In the genomic region with DNA sequence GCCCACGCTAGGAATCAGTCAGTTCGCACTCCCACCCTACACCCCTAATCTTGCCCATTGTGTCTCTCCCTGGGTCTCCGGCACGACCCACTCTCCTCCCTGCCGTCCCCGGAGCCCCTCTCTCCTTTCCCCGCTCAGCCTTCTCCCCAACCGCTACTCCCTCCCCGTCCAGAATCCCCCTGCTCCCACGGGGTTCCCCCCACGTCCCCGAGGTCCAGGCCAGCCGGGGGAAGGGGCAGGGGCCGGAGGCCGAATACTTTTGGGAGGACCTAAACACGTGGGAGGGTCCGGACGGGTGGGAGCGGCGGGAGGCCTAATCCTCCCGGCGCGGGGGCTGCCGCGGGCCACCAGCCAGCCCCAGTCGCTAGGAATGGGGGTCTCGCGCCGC, we compare ENCODE assay signal across 14 cellular contexts. TPM values are rescaled to one million over a fixed set of nuclear protein-coding genes. Genes with fewer than 3 reads are reported as not detected.
A peak's percentile ranks its signal among the peaks of the same experiment; 100 is the strongest.
DNase-seq lines count a peak whose midpoint lies in the region; ATAC-seq and TF ChIP-seq lines count a peak whose summit lies in the region.
"Had no signal": no experiment of that assay in that cellular context is flagged by ENCODE, and none has a peak within 500 bp of the region (broad histone marks: within the 10 kb centered on the region; RNA-seq: fewer than 3 reads in every experiment).

No MANE protein-coding gene starts in this region.

- ATAC-seq in right lobe of liver: peak in 1 of 4 donors; percentile 1
- no peak for ATAC-seq in gastrocnemius medialis
- ATAC-seq in natural killer cell treated with Interleukin-12 subunit alpha and Interleukin-12 subunit beta and Interleukin-15 and Interleukin-18, amount 100 ng/mL, for 72 hours: no peak
- ATAC-seq in activated CD8-positive, alpha-beta memory T cell treated with anti-CD3 and anti-CD28 coated beads, Interleukin-2, amount 10 ng/mL, durations not matched to agents 7 days and 5 days: no peak
- no peak for ATAC-seq in activated CD4-positive, alpha-beta T cell treated with anti-CD3 and anti-CD28 coated beads for 36 hours
- ATAC-seq: activated T-helper 17 cell treated with anti-CD3 and anti-CD28 coated beads, Interleukin-2, amount 50 U/mL, for 72 hours had no signal

- peaks cover 0 to 8% of the 10 kb centered on the region in 2 donors for H3K4me1 Mint-ChIP-seq in natural killer cell treated with Interleukin-12 subunit alpha and Interleukin-12 subunit beta and Interleukin-15 and Interleukin-18, amount 100 ng/mL, for 72 hours (ENCODE audit: low read depth in 2 of 2)
- H3K4me1 Mint-ChIP-seq in activated CD8-positive, alpha-beta memory T cell treated with anti-CD3 and anti-CD28 coated beads, Interleukin-2, amount 10 ng/mL, durations not matched to agents 7 days and 5 days: peaks cover 8% of the 10 kb centered on the region
- H3K4me1 Mint-ChIP-seq in activated CD4-positive, alpha-beta T cell treated with anti-CD3 and anti-CD28 coated beads for 36 hours: peaks cover 2% of the 10 kb centered on the region
- H3K4me1 Mint-ChIP-seq: activated T-helper 17 cell treated with anti-CD3 and anti-CD28 coated beads, Interleukin-2, amount 50 U/mL, for 72 hours had no signal

- no peak overlapping the region for H3K27ac Mint-ChIP-seq in natural killer cell treated with Interleukin-12 subunit alpha and Interleukin-12 subunit beta and Interleukin-15 and Interleukin-18, amount 100 ng/mL, for 72 hours
- H3K27ac Mint-ChIP-seq in activated CD8-positive, alpha-beta memory T cell treated with anti-CD3 and anti-CD28 coated beads, Interleukin-2, amount 10 ng/mL, durations not matched to agents 7 days and 5 days: no peak overlapping the region
- H3K27ac Mint-ChIP-seq in activated CD4-positive, alpha-beta T cell treated with anti-CD3 and anti-CD28 coated beads for 36 hours: no peak overlapping the region
- H3K27ac Mint-ChIP-seq: activated T-helper 17 cell treated with anti-CD3 and anti-CD28 coated beads, Interleukin-2, amount 50 U/mL, for 72 hours had no signal

- H3K4me3 ChIP-seq in ectodermal cell (ENCODE audit: insufficient read depth, low read depth, low read length) (peak overlapping the region; percentile 27), right lobe of liver (peak overlapping the region; percentile 53 to 93 (median 78)), gastrocnemius medialis (peak overlapping the region; percentile 36 to 49 (median 42))

- CTCF ChIA-PET in activated CD8-positive, alpha-beta memory T cell treated with anti-CD3 and anti-CD28 coated beads, Interleukin-2, amount 10 ng/mL, durations not matched to agents 7 days and 5 days (lab: Charles Lee): no interaction called here
- CTCF ChIA-PET in activated CD4-positive, alpha-beta T cell treated with anti-CD3 and anti-CD28 coated beads for 36 hours (lab: Charles Lee): no interaction called here

- no peak overlapping the region for H3K4me3 Mint-ChIP-seq in natural killer cell treated with Interleukin-12 subunit alpha and Interleukin-12 subunit beta and Interleukin-15 and Interleukin-18, amount 100 ng/mL, for 72 hours
- no peak overlapping the region for H3K4me3 Mint-ChIP-seq in activated CD8-positive, alpha-beta memory T cell treated with anti-CD3 and anti-CD28 coated beads, Interleukin-2, amount 10 ng/mL, durations not matched to agents 7 days and 5 days
- H3K4me3 Mint-ChIP-seq in activated CD4-positive, alpha-beta T cell treated with anti-CD3 and anti-CD28 coated beads for 36 hours: no peak overlapping the region
- H3K4me3 Mint-ChIP-seq: activated T-helper 17 cell treated with anti-CD3 and anti-CD28 coated beads, Interleukin-2, amount 50 U/mL, for 72 hours had no signal

- H3K36me3 Mint-ChIP-seq in natural killer cell treated with Interleukin-12 subunit alpha and Interleukin-12 subunit beta and Interleukin-15 and Interleukin-18, amount 100 ng/mL, for 72 hours: no peaks in the 10 kb centered on the region
- no peaks in the 10 kb centered on the region for H3K36me3 Mint-ChIP-seq in activated CD8-positive, alpha-beta memory T cell treated with anti-CD3 and anti-CD28 coated beads, Interleukin-2, amount 10 ng/mL, durations not matched to agents 7 days and 5 days
- peaks cover 9% of the 10 kb centered on the region for H3K36me3 Mint-ChIP-seq in activated CD4-positive, alpha-beta T cell treated with anti-CD3 and anti-CD28 coated beads for 36 hours (ENCODE audit: low read depth)

- H3K27me3 ChIP-seq in ectodermal cell (ENCODE audit: control insufficient read depth, insufficient read depth, low read length, poor library complexity, severe bottlenecking): peaks cover 42% of the 10 kb centered on the region
- H3K27me3 ChIP-seq in right lobe of liver: no peaks in the 10 kb centered on the region
- peaks cover 13 to 54% (median 39%) of the 10 kb centered on the region in 3 donors for H3K27me3 ChIP-seq in gastrocnemius medialis

- 1% methylated on average over 29 of the region's 29 CpGs for WGBS in ectodermal cell, 2 experiments
- 7% methylated on average over 20 of the region's 29 CpGs for WGBS in right lobe of liver (ENCODE audit: insufficient coverage, low coverage, low lambda C conversion rate, missing lambda C conversion rate)

- in situ Hi-C loops in gastrocnemius medialis (cut with MboI; ENCODE audit: low sequenced_read_pairs in 4 of 4): loop anchor here in 1 of 4 donors (10.0 kb wide), 1 partner anchor 54 kb away; no protein-coding TSS in a partner anchor

- TF ChIP-seq POLR2A in right lobe of liver (IDR thresholded peaks at IDR 0.05): no peak
- TF ChIP-seq POLR2A in gastrocnemius medialis (IDR thresholded peaks at IDR 0.05): no peak

- TF ChIP-seq CTCF in right lobe of liver (IDR thresholded peaks at IDR 0.05) (no peak), gastrocnemius medialis (IDR thresholded peaks at IDR 0.05 in 4 of 5, conservative IDR thresholded peaks at IDR 0.05 in 1 of 5) (no peak)

- H3K36me3 ChIP-seq in ES-I3 (ENCODE audit: insufficient read depth, low read length): no peaks in the 10 kb centered on the region
- H3K36me3 ChIP-seq in ectodermal cell (ENCODE audit: control insufficient read depth, insufficient read depth, low read length): no peaks in the 10 kb centered on the region
- peaks cover 0 to 2% (median 0%) of the 10 kb centered on the region in 4 donors for H3K36me3 ChIP-seq in right lobe of liver
- no peaks in the 10 kb centered on the region for H3K36me3 ChIP-seq in gastrocnemius medialis

- H3K27ac ChIP-seq in ectodermal cell (ENCODE audit: insufficient read depth, low read depth, low read length, poor library complexity, severe bottlenecking) (no peak overlapping the region), right lobe of liver (peak overlapping the region; percentile 87 to 96 (median 95)), gastrocnemius medialis (peak overlapping the region; percentile 2 to 60 (median 24))
- H3K27ac ChIP-seq: VCaP had no signal

- peak overlapping the region; percentile 64 for H3K9ac ChIP-seq in ES-I3 (ENCODE audit: low read depth, low read length)

- H3K4me1 ChIP-seq in ES-I3 (ENCODE audit: insufficient read depth, low read length) (peaks cover 7% of the 10 kb centered on the region), ectodermal cell (ENCODE audit: control insufficient read depth, insufficient read depth, low read length) (peaks cover 25% of the 10 kb centered on the region), right lobe of liver (peaks cover 0 to 63% (median 28%) of the 10 kb centered on the region in 4 donors), gastrocnemius medialis (peaks cover 5 to 11% of the 10 kb centered on the region in 2 donors)

- H3K27me3 Mint-ChIP-seq in natural killer cell treated with Interleukin-12 subunit alpha and Interleukin-12 subunit beta and Interleukin-15 and Interleukin-18, amount 100 ng/mL, for 72 hours: peaks cover 21 to 28% of the 10 kb centered on the region in 2 donors
- peaks cover 42% of the 10 kb centered on the region for H3K27me3 Mint-ChIP-seq in activated CD8-positive, alpha-beta memory T cell treated with anti-CD3 and anti-CD28 coated beads, Interleukin-2, amount 10 ng/mL, durations not matched to agents 7 days and 5 days
- H3K27me3 Mint-ChIP-seq in activated CD4-positive, alpha-beta T cell treated with anti-CD3 and anti-CD28 coated beads for 36 hours: peaks cover 18% of the 10 kb centered on the region

- H3K9me3 ChIP-seq in ES-I3 (ENCODE audit: control insufficient read depth, insufficient read depth, low read length) (no peaks in the 10 kb centered on the region), ectodermal cell (ENCODE audit: control insufficient read depth, low read length) (no peaks in the 10 kb centered on the region), right lobe of liver (no peaks in the 10 kb centered on the region), gastrocnemius medialis (no peaks in the 10 kb centered on the region)

- intact Hi-C loops in right lobe of liver (cut with DNase I): no loop called here
- intact Hi-C loops in gastrocnemius medialis (cut with DNase I; ENCODE audit: low total_unique reads): no loop called here
- intact Hi-C loops in activated CD4-positive, alpha-beta T cell treated with anti-CD3 and anti-CD28 coated beads for 36 hours (cut with DNase I, micrococcal nuclease): no loop called here

- no peaks in the 10 kb centered on the region for H3K9me3 Mint-ChIP-seq in natural killer cell treated with Interleukin-12 subunit alpha and Interleukin-12 subunit beta and Interleukin-15 and Interleukin-18, amount 100 ng/mL, for 72 hours
- H3K9me3 Mint-ChIP-seq in activated CD8-positive, alpha-beta memory T cell treated with anti-CD3 and anti-CD28 coated beads, Interleukin-2, amount 10 ng/mL, durations not matched to agents 7 days and 5 days (ENCODE audit: low read depth): no peaks in the 10 kb centered on the region
- H3K9me3 Mint-ChIP-seq in activated CD4-positive, alpha-beta T cell treated with anti-CD3 and anti-CD28 coated beads for 36 hours (ENCODE audit: low read depth): peaks cover 4% of the 10 kb centered on the region
- H3K9me3 Mint-ChIP-seq: activated T-helper 17 cell treated with anti-CD3 and anti-CD28 coated beads, Interleukin-2, amount 50 U/mL, for 72 hours had no signal

- DNase-seq in right lobe of liver (no peak), gastrocnemius medialis (no peak), retina (no peak)
- no peak for DNase-seq in natural killer cell treated with Interleukin-12 subunit alpha and Interleukin-12 subunit beta and Interleukin-15 and Interleukin-18, amount 100 ng/mL, for 72 hours (ENCODE audit: low spot score)
- no peak for DNase-seq in activated CD8-positive, alpha-beta memory T cell treated with anti-CD3 and anti-CD28 coated beads, Interleukin-2, amount 10 ng/mL, durations not matched to agents 7 days and 5 days
- no peak for DNase-seq in activated CD4-positive, alpha-beta T cell treated with anti-CD3 and anti-CD28 coated beads for 36 hours
- DNase-seq: effector memory CD4-positive, alpha-beta T cell; GF-D8; NCI-H1694; stimulated activated CD4-positive, alpha-beta T cell treated with anti-CD3 and anti-CD28 coated beads, Interleukin-4, amount 100 ng/mL, for 4 hours had no signal

- POLR2A ChIA-PET in activated CD4-positive, alpha-beta T cell treated with anti-CD3 and anti-CD28 coated beads for 36 hours (lab: Charles Lee): no interaction called here

RNA-seq across cellular contexts. Expression of gene RARRES2, which starts 0.6 kb away (rescaled TPM):
- polyA plus RNA-seq in ectodermal cell (2013, experiment 1 of 4): 4.9 TPM
- 3.5 TPM for polyA plus RNA-seq in ectodermal cell (2013, experiment 2 of 4)
- polyA plus RNA-seq in ectodermal cell (2013, experiment 3 of 4): 5.2 TPM
- polyA plus RNA-seq in ectodermal cell (2013, experiment 4 of 4): 5.9 TPM
- total RNA-seq in right lobe of liver: 100 to 1,000 TPM; 552 to 948 (median 788) TPM
- total RNA-seq in gastrocnemius medialis: 10 to 100 TPM in 1 of 4 donors, 1 to 10 TPM in 3; 4.7 to 14.3 (median 6.5) TPM
- total RNA-seq in natural killer cell treated with Interleukin-12 subunit alpha and Interleukin-12 subunit beta and Interleukin-15 and Interleukin-18, amount 100 ng/mL, for 72 hours: not detected
- total RNA-seq in activated CD8-positive, alpha-beta memory T cell treated with anti-CD3 and anti-CD28 coated beads, Interleukin-2, amount 10 ng/mL, durations not matched to agents 7 days and 5 days: not detected
- total RNA-seq in activated CD4-positive, alpha-beta T cell treated with anti-CD3 and anti-CD28 coated beads for 36 hours: not detected
- total RNA-seq: activated T-helper 17 cell treated with anti-CD3 and anti-CD28 coated beads, Interleukin-2, amount 50 U/mL, for 72 hours had no signal

RNA-seq across cellular contexts. Expression of gene ACTR3C, which starts 17.5 kb away (rescaled TPM):
- polyA plus RNA-seq in ectodermal cell (2013, experiment 1 of 4): 0.93 TPM
- polyA plus RNA-seq in ectodermal cell (2013, experiment 2 of 4): 0.44 TPM
- 0.48 TPM for polyA plus RNA-seq in ectodermal cell (2013, experiment 3 of 4)
- polyA plus RNA-seq in ectodermal cell (2013, experiment 4 of 4): 0.20 TPM
- total RNA-seq in right lobe of liver: 10 to 100 TPM; 30.0 to 36.5 (median 32.7) TPM
- total RNA-seq in gastrocnemius medialis: 1 to 10 TPM in 2 of 4 donors, under 1 TPM in 1, not detected in 1; 0.27 to 2.7 (median 1.1) TPM
- total RNA-seq in natural killer cell treated with Interleukin-12 subunit alpha and Interleukin-12 subunit beta and Interleukin-15 and Interleukin-18, amount 100 ng/mL, for 72 hours: 10 to 100 TPM in 1 of 2 donors, 1 to 10 TPM in 1; 2.9 to 12.6 TPM
- 1 to 10 TPM; 4.0 to 4.8 TPM for total RNA-seq in activated CD8-positive, alpha-beta memory T cell treated with anti-CD3 and anti-CD28 coated beads, Interleukin-2, amount 10 ng/mL, durations not matched to agents 7 days and 5 days
- 1 to 10 TPM; 3.2 to 4.7 TPM for total RNA-seq in activated CD4-positive, alpha-beta T cell treated with anti-CD3 and anti-CD28 coated beads for 36 hours

RNA-seq across cellular contexts. Expression of gene LRRC61, which starts 17.7 kb away (rescaled TPM):
- polyA plus RNA-seq in ectodermal cell (2013, experiment 1 of 4): 42.1 TPM
- 47.4 TPM for polyA plus RNA-seq in ectodermal cell (2013, experiment 2 of 4)
- polyA plus RNA-seq in ectodermal cell (2013, experiment 3 of 4): 37.9 TPM
- 45.0 TPM for polyA plus RNA-seq in ectodermal cell (2013, experiment 4 of 4)
- 10 to 100 TPM; 13.0 to 33.0 (median 19.1) TPM for total RNA-seq in right lobe of liver
- total RNA-seq in gastrocnemius medialis: 1 to 10 TPM in 3 of 4 donors, under 1 TPM in 1; 0.62 to 6.8 (median 1.9) TPM
- total RNA-seq in natural killer cell treated with Interleukin-12 subunit alpha and Interleukin-12 subunit beta and Interleukin-15 and Interleukin-18, amount 100 ng/mL, for 72 hours: 10 to 100 TPM; 16.1 to 27.1 TPM
- 10 to 100 TPM; 24.7 to 25.3 TPM for total RNA-seq in activated CD8-positive, alpha-beta memory T cell treated with anti-CD3 and anti-CD28 coated beads, Interleukin-2, amount 10 ng/mL, durations not matched to agents 7 days and 5 days
- 10 to 100 TPM; 13.0 to 17.4 TPM for total RNA-seq in activated CD4-positive, alpha-beta T cell treated with anti-CD3 and anti-CD28 coated beads for 36 hours

RNA-seq across cellular contexts. Expression of gene REPIN1, which starts 27.8 kb away (rescaled TPM):
- polyA plus RNA-seq in ectodermal cell (2013, experiment 1 of 4): 75.3 TPM
- 83.3 TPM for polyA plus RNA-seq in ectodermal cell (2013, experiment 2 of 4)
- 73.8 TPM for polyA plus RNA-seq in ectodermal cell (2013, experiment 3 of 4)
- 79.6 TPM for polyA plus RNA-seq in ectodermal cell (2013, experiment 4 of 4)
- total RNA-seq in right lobe of liver: 100 to 1,000 TPM in 2 of 6 experiments, 10 to 100 TPM in 4; 56.2 to 133 (median 73.5) TPM
- 100 to 1,000 TPM; 115 to 332 (median 159) TPM for total RNA-seq in gastrocnemius medialis
- total RNA-seq in natural killer cell treated with Interleukin-12 subunit alpha and Interleukin-12 subunit beta and Interleukin-15 and Interleukin-18, amount 100 ng/mL, for 72 hours: 10 to 100 TPM; 53.9 to 84.2 TPM
- 10 to 100 TPM; 51.4 to 55.5 TPM for total RNA-seq in activated CD8-positive, alpha-beta memory T cell treated with anti-CD3 and anti-CD28 coated beads, Interleukin-2, amount 10 ng/mL, durations not matched to agents 7 days and 5 days
- 10 to 100 TPM; 48.2 to 55.6 TPM for total RNA-seq in activated CD4-positive, alpha-beta T cell treated with anti-CD3 and anti-CD28 coated beads for 36 hours

RNA-seq across cellular contexts. Expression of gene ZNF775, which starts 38.3 kb away (rescaled TPM):
- polyA plus RNA-seq in ectodermal cell (2013, experiment 1 of 4): 16.7 TPM
- polyA plus RNA-seq in ectodermal cell (2013, experiment 2 of 4): 14.4 TPM
- 16.5 TPM for polyA plus RNA-seq in ectodermal cell (2013, experiment 3 of 4)
- 15.2 TPM for polyA plus RNA-seq in ectodermal cell (2013, experiment 4 of 4)
- 1 to 10 TPM in 3 of 6 experiments, under 1 TPM in 3; 0.44 to 1.6 (median 0.96) TPM for total RNA-seq in right lobe of liver
- total RNA-seq in gastrocnemius medialis: 1 to 10 TPM; 3.1 to 7.5 (median 3.3) TPM
- 1 to 10 TPM; 4.0 to 5.1 TPM for total RNA-seq in natural killer cell treated with Interleukin-12 subunit alpha and Interleukin-12 subunit beta and Interleukin-15 and Interleukin-18, amount 100 ng/mL, for 72 hours
- 1 to 10 TPM; 7.5 to 8.4 TPM for total RNA-seq in activated CD8-positive, alpha-beta memory T cell treated with anti-CD3 and anti-CD28 coated beads, Interleukin-2, amount 10 ng/mL, durations not matched to agents 7 days and 5 days
- total RNA-seq in activated CD4-positive, alpha-beta T cell treated with anti-CD3 and anti-CD28 coated beads for 36 hours: 1 to 10 TPM; 3.9 to 5.1 TPM

Comparison
In these comparisons a context has a peak if more than half of its experiments do, and no peak if none do; other contexts are left out.
1. H3K4me3 ChIP-seq: peak in every context shown above with its lines; median percentile 78 in right lobe of liver; 42 in gastrocnemius medialis; 27 in ectodermal cell.
2. RNA of gene RARRES2, which starts 0.6 kb away (total RNA-seq): 552 to 948 TPM in right lobe of liver; 4.7 to 14.3 TPM in gastrocnemius medialis, not detected in activated CD8-positive, alpha-beta memory T cell treated with anti-CD3 and anti-CD28 coated beads, Interleukin-2, amount 10 ng/mL, durations not matched to agents 7 days and 5 days, not detected in natural killer cell treated with Interleukin-12 subunit alpha and Interleukin-12 subunit beta and Interleukin-15 and Interleukin-18, amount 100 ng/mL, for 72 hours and not detected in activated CD4-positive, alpha-beta T cell treated with anti-CD3 and anti-CD28 coated beads for 36 hours; every median in the first group is over 10 times any median in the second.